Comparison of ENCODE assay signal across 13 cellular contexts in the genomic region with DNA sequence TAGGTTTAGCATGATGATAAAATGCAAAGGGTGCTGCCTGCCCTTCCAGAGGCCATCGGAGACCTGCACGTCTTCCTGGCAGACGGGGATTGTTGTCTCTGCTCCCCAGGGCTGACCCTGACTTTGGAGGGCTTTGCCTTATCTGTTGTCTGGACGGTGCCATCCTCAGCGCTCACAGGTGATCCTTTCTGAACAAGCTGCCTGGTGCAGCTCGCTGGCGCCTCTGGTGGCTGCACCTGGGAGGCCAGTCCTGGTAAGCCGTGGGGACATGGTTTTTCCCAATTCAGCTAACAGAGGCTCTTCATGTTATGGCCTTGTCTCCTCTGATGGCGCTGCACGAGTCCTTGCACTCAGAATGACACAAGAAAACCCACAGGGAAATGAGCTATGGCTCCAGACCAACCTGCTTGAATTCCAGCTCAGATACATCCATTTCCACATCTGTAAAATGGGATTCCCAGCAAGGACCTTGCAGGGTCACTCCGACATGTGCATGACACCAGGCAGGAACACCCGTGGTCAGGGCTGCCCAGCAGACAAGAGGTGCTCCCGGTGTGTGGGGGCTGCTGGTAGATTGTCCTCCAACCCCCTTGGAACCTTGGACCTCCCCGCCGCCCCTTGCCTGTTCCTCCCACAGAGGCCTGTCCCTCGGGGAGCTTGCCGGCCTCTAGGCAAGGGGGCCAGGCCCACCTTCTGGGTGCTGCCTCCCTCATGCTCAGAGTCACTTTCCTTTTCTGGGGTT. TPM values are rescaled to one million over a fixed set of nuclear protein-coding genes. Genes with fewer than 3 reads are reported as not detected.
DNase-seq lines count a peak whose midpoint lies in the region; ATAC-seq and TF ChIP-seq lines count a peak whose summit lies in the region.
"Had no signal": no experiment of that assay in that cellular context is flagged by ENCODE, and none has a peak within 500 bp of the region (broad histone marks: within the 10 kb centered on the region; RNA-seq: fewer than 3 reads in every experiment).

No MANE protein-coding gene starts in this region.

- H3K27me3 ChIP-seq in AG04450 (ENCODE audit: control insufficient read depth, insufficient read depth, low read length) (no peaks in the 10 kb centered on the region), HCT116 (ENCODE audit: insufficient read depth, low read length) (peaks cover 24% of the 10 kb centered on the region), adrenal gland (no peaks in the 10 kb centered on the region)
- H3K27me3 ChIP-seq: pancreas had no signal

- H3K4me3 Mint-ChIP-seq in WTC11 = no peak overlapping the region
- H3K4me3 Mint-ChIP-seq: stimulated activated effector memory CD8-positive, alpha-beta T cell treated with anti-CD3 and anti-CD28 coated beads, Interleukin-12 subunit alpha, Interleukin-12 subunit beta, amount 100 ng/mL, for 72 hours had no signal

- H3K27ac ChIP-seq in AG04450 (ENCODE audit: low read depth, low read length) (no peak overlapping the region), HCT116 (ENCODE audit: low read depth, low read length) (no peak overlapping the region), adrenal gland (peak overlapping the region in 3 of 5 donors; percentile 38 to 97 (median 83))
- H3K27ac ChIP-seq: pancreas had no signal

- H3K4me2 ChIP-seq in HCT116 (ENCODE audit: low read length) = no peak overlapping the region

- H3K36me3 Mint-ChIP-seq in WTC11 = 0 out of 2 replicates have a peak, but pooled peaks cover under 1% of the 10 kb centered on the region
- H3K36me3 Mint-ChIP-seq: stimulated activated effector memory CD8-positive, alpha-beta T cell treated with anti-CD3 and anti-CD28 coated beads, Interleukin-12 subunit alpha, Interleukin-12 subunit beta, amount 100 ng/mL, for 72 hours had no signal

- H3K27ac Mint-ChIP-seq in WTC11 = no peak overlapping the region
- H3K27ac Mint-ChIP-seq: stimulated activated effector memory CD8-positive, alpha-beta T cell treated with anti-CD3 and anti-CD28 coated beads, Interleukin-12 subunit alpha, Interleukin-12 subunit beta, amount 100 ng/mL, for 72 hours had no signal

- POLR2A ChIA-PET in AG04450 (lab: Yijun Ruan, JAX) = no interaction called here
- POLR2A ChIA-PET in HCT116 (lab: Charles Lee) = no interaction called here
- POLR2A ChIA-PET in WTC11 (lab: Charles Lee) = no interaction called here

- no peaks in the 10 kb centered on the region for H3K27me3 Mint-ChIP-seq in WTC11 (ENCODE audit: low read depth)

- H3K9me3 ChIP-seq in AG04450 (ENCODE audit: control insufficient read depth, insufficient read depth, low read length) (peaks cover 35% of the 10 kb centered on the region), HCT116 (ENCODE audit: control insufficient read depth in 1 of 2, insufficient read depth in 1 of 2, low read depth in 1 of 2, low read length in 2 of 2) (no peaks in the 10 kb centered on the region), adrenal gland (replicated peaks in 1 of 3) (no peaks in the 10 kb centered on the region)
- H3K9me3 ChIP-seq: pancreas had no signal

- DNase-seq in AG04450 (ENCODE audit: low read depth, low spot score) = no peak
- no peak for DNase-seq in HCT116 (ENCODE audit: low read depth, low spot score)
- DNase-seq in adrenal gland = peak in 4 of 7 donors; percentile 14 to 51 (median 34)
- peak; percentile 49 for DNase-seq in mucosa of gallbladder (ENCODE audit: low spot score)
- DNase-seq in hypothalamus (lab: John Stamatoyannopoulos, UW) = no peak
- no peak for DNase-seq in NCI-H2029 treated with DMSO at 0.1 percent for 48 hours (lab: John Stamatoyannopoulos, UW)
- no peak for DNase-seq in WTC11 (ENCODE audit: low spot score)
- DNase-seq: pancreas, SHP77 treated with DMSO at 0.1 percent for 48 hours had no signal

- CTCF ChIA-PET in AG04450 (lab: Charles Lee) (no interaction called here), HCT116 (lab: Charles Lee) (interaction anchor here (1.0 to 1.2 kb wide), 2 partner anchors 11 to 102 kb away, joined by 3 to 6 read pairs; no protein-coding TSS in a partner anchor), WTC11 (lab: Charles Lee) (interaction anchor here (1.1 to 1.2 kb wide), 2 partner anchors 48 to 319 kb away, joined by 3 to 4 read pairs; no protein-coding TSS in a partner anchor)

- H3K4me1 ChIP-seq in HCT116 (ENCODE audit: control insufficient read depth in 1 of 2, insufficient read depth in 2 of 2, low read length in 2 of 2) = peaks cover 9 to 26% of the 10 kb centered on the region in 2 experiments; a peak in 2 of 4 replicates
- peaks cover 7 to 25% of the 10 kb centered on the region in 2 donors for H3K4me1 ChIP-seq in adrenal gland (replicated peaks in 1 of 2)

- H3K4me1 Mint-ChIP-seq in WTC11 = peaks cover 5% of the 10 kb centered on the region
- H3K4me1 Mint-ChIP-seq: stimulated activated effector memory CD8-positive, alpha-beta T cell treated with anti-CD3 and anti-CD28 coated beads, Interleukin-12 subunit alpha, Interleukin-12 subunit beta, amount 100 ng/mL, for 72 hours had no signal

- peaks cover 14% of the 10 kb centered on the region for H3K9me3 Mint-ChIP-seq in WTC11
- H3K9me3 Mint-ChIP-seq: stimulated activated effector memory CD8-positive, alpha-beta T cell treated with anti-CD3 and anti-CD28 coated beads, Interleukin-12 subunit alpha, Interleukin-12 subunit beta, amount 100 ng/mL, for 72 hours had no signal

- H3K9ac ChIP-seq in HCT116 (ENCODE audit: low read length) = no peak overlapping the region

- H4K20me1 ChIP-seq in HCT116 (ENCODE audit: insufficient read depth) = no peaks in the 10 kb centered on the region

- no peak for TF ChIP-seq RAD21 in HCT116 (IDR thresholded peaks at IDR 0.05; ENCODE audit: low read depth)

- H3K4me3 ChIP-seq in AG04450 (ENCODE audit: low read depth, low read length) = no peak overlapping the region
- no peak overlapping the region for H3K4me3 ChIP-seq in HCT116 (replicated peaks in 1 of 2; ENCODE audit: low read depth in 1 of 2, low read length in 2 of 2)
- H3K4me3 ChIP-seq in adrenal gland = no peak overlapping the region
- H3K4me3 ChIP-seq: pancreas had no signal

- intact Hi-C loops in HCT116 (cut with micrococcal nuclease) = no loop called here
- intact Hi-C loops in adrenal gland (cut with DNase I) = no loop called here

- no peak overlapping the region for H2AFZ ChIP-seq in HCT116 (ENCODE audit: low read depth, low read length, poor library complexity, severe bottlenecking)

- TF ChIP-seq CTCF in AG04450 (IDR thresholded peaks at IDR 0.05; ENCODE audit: low read depth, low read length) (peak; percentile 20; the same call in 1 of the 2 replicates), HCT116 (IDR thresholded peaks at IDR 0.05 in 2 of 3, conservative IDR thresholded peaks at IDR 0.05 in 1 of 3; ENCODE audit: borderline replicate concordance in 1 of 3, insufficient read depth in 1 of 3, low read depth in 2 of 3, low read length in 2 of 3) (peak in 2 of 3 experiments; percentile 50 to 58; a peak in 4 of 6 replicates), adrenal gland (IDR thresholded peaks at IDR 0.05) (peak in 2 of 6 experiments; percentile 25 to 35), WTC11 (IDR thresholded peaks at IDR 0.05) (no peak)

- ATAC-seq in HCT116 (peak; percentile 56), HG03097 (IDR thresholded peaks at IDR 0.05; ENCODE audit: low FRiP score, unreplicated experiment) (no peak), WTC11 (no peak)
- ATAC-seq: pancreas; stimulated activated effector memory CD8-positive, alpha-beta T cell treated with anti-CD3 and anti-CD28 coated beads, Interleukin-12 subunit alpha, Interleukin-12 subunit beta, amount 100 ng/mL, for 72 hours had no signal

- no peaks in the 10 kb centered on the region for H3K36me3 ChIP-seq in HCT116 (ENCODE audit: control insufficient read depth in 1 of 2, insufficient read depth in 2 of 2, low read length in 2 of 2)
- H3K36me3 ChIP-seq in adrenal gland (replicated peaks in 1 of 2) = no peaks in the 10 kb centered on the region
- H3K36me3 ChIP-seq: pancreas had no signal

- no peaks in the 10 kb centered on the region for H3K79me2 ChIP-seq in HCT116 (ENCODE audit: insufficient read depth, low read length)

- BruUV-seq in HCT116 (replicated peaks; lab: Mats Ljungman, UMichigan) = no TSS peak

- no peaks in the 10 kb centered on the region for H3K9me2 ChIP-seq in HCT116 (ENCODE audit: insufficient read depth)

- 52 to 66% (median 60%) methylated on average over 13 to 17 of the region's 17 CpGs for WGBS in adrenal gland, 4 donors

- RAD21 ChIA-PET in HCT116 (lab: Charles Lee; ENCODE audit: low non-redundant PET in 1 of 2, low total read pairs in 2 of 2, uncharacterized antibody in 2 of 2, unreplicated experiment in 2 of 2) = no interaction called here

- TF ChIP-seq POLR2A in HCT116 (IDR thresholded peaks at IDR 0.05; ENCODE audit: borderline replicate concordance, extremely low read depth, insufficient read depth, insufficient read length) = no peak
- TF ChIP-seq POLR2A in adrenal gland (IDR thresholded peaks at IDR 0.05) = no peak

TF ChIP-seq in HCT116, 20 proteins besides CTCF, POLR2A, EP300 and RAD21 (continues in another document):
- TF ChIP-seq SIN3A (IDR thresholded peaks at IDR 0.05; ENCODE audit: low read depth) (no peak), ZFX (IDR thresholded peaks at IDR 0.05) (no peak), EZH2 (IDR thresholded peaks at IDR 0.05) (no peak), ELF1 (IDR thresholded peaks at IDR 0.05; ENCODE audit: borderline replicate concordance, low read depth) (no peak), CEBPB (IDR thresholded peaks at IDR 0.05; ENCODE audit: low read depth) (no peak), FOSL1 (IDR thresholded peaks at IDR 0.05; ENCODE audit: low read depth) (no peak), EGR1 (IDR thresholded peaks at IDR 0.05; ENCODE audit: low read depth) (no peak)

TF ChIP-seq in WTC11, 78 proteins besides CTCF, POLR2A, EP300 and RAD21:
- no peak for TF ChIP-seq ZBTB43 (CRISPR knock-in tag; IDR thresholded peaks at IDR 0.05)
- TF ChIP-seq FOXK1 (CRISPR knock-in tag; IDR thresholded peaks at IDR 0.05) = no peak
- no peak for TF ChIP-seq ZNF423 (CRISPR knock-in tag; IDR thresholded peaks at IDR 0.05)
- TF ChIP-seq JAZF1 (CRISPR knock-in tag; IDR thresholded peaks at IDR 0.05) = no peak

RNA-seq across cellular contexts. Expression of gene SHH, which starts 50.4 kb away (rescaled TPM):
- polyA plus RNA-seq in AG04450 (2011; rRNA removed) (0.01 TPM in 1 of 2 replicates, not detected in the other), adrenal gland (10 to 100 TPM in 1 of 3 donors, 1 to 10 TPM in 2; 3.0 to 13.7 (median 7.0) TPM)
- polyA minus RNA-seq in AG04450 (2011; rRNA and poly(A)+ RNA removed) = not detected in 2 replicates
- total RNA-seq in HCT116 (2021; ENCODE audit: unreplicated experiment) (0.32 TPM), adrenal gland (10 to 100 TPM in 5 of 8 donors, 1 to 10 TPM in 3; 3.3 to 38.0 (median 15.2) TPM), mucosa of gallbladder (134 TPM), WTC11 (2021) (0.05 to 0.37 TPM (median 0.26 TPM) in 3 replicates)
- 0.08 and 0.11 TPM in 2 replicates for polyA plus RNA-seq in HCT116 (2012)
- total RNA-seq: endothelial cell of umbilical vein, lower leg skin had no signal
- polyA plus RNA-seq: endothelial cell of umbilical vein had no signal

Comparison
In these comparisons a context has a peak if more than half of its experiments do, and no peak if none do; other contexts are left out.
1. DNase-seq: peak in adrenal gland (4 of 7) and mucosa of gallbladder (single experiment); none in AG04450 (single experiment), HCT116 (single experiment), hypothalamus (0 of 51), NCI-H2029 treated with DMSO at 0.1 percent for 48 hours (single experiment) and WTC11 (single experiment).
2. H3K27ac ChIP-seq: peak in adrenal gland (3 of 5); none in AG04450 (single experiment) and HCT116 (single experiment).